Comparison of ENCODE assay signal across 9 cellular contexts in the genomic region with DNA sequence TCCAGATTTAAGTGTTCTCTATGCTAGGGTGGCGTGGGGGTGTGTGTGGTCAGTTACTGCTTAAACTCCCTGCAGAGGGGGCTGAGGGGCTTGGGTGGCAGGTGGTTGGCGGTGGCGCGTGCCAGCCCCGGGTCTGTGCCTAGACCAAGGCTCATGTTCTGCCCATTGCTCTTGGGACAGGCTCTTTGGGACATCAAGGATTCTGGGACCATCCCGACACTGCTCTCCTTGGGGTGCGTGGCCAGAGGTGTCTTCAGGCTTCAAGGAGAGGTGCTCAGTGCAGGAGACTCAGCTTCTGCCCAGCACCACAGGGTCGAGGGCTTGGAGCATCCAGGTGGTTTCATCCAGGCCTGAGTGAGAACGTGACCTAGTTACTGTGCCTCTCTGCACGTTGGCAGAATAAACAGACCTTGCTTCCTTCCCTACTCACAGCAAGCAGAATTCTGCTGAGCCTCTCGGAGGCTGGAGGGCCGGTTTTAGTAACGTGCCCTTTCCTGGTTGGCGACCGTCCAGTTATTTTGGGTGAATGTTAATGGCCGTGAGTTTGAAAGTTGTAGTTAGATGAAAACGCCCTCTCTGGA. TPM values are rescaled to one million over a fixed set of nuclear protein-coding genes. Genes with fewer than 3 reads are reported as not detected.
DNase-seq lines count a peak whose midpoint lies in the region; ATAC-seq and TF ChIP-seq lines count a peak whose summit lies in the region.
"Had no signal": no experiment of that assay in that cellular context is flagged by ENCODE, and none has a peak within 500 bp of the region (broad histone marks: within the 10 kb centered on the region; RNA-seq: fewer than 3 reads in every experiment).

No MANE protein-coding gene starts in this region.

- H3K4me3 Mint-ChIP-seq in endothelial cell (ENCODE audit: unreplicated experiment), result no peak overlapping the region
- H3K4me3 Mint-ChIP-seq: T-helper 2 cell treated with Interferon-gamma antibody and Interleukin-4, amounts not matched to agents 5 μg/mL and 100 μg/mL, for 36 hours had no signal

- no peaks in the 10 kb centered on the region for H3K9me3 Mint-ChIP-seq in endothelial cell (ENCODE audit: unreplicated experiment)

- DNase-seq in DMS153 treated with DMSO at 0.1 percent for 48 hours (lab: John Stamatoyannopoulos, UW; ENCODE audit: unreplicated experiment) (peak; percentile 19), NCI-H2196 (lab: John Stamatoyannopoulos, UW; ENCODE audit: unreplicated experiment) (peak; percentile 60), erythroblast (lab: John Stamatoyannopoulos, UW) (peak; percentile 14 to 19), occipital lobe (lab: John Stamatoyannopoulos, UW) (peak; percentile 16), HuH-7.5 (ENCODE audit: low spot score) (no peak), endothelial cell (ENCODE audit: low spot score) (no peak)
- no peak for DNase-seq in stimulated activated CD4-positive, alpha-beta T cell treated with anti-CD3 and anti-CD28 coated beads, Interleukin-4, amount 100 ng/mL, for 1 hour

- no peak for TF ChIP-seq CTCF in endothelial cell (IDR thresholded peaks at IDR 0.05; ENCODE audit: unreplicated experiment)

- H3K4me1 Mint-ChIP-seq in endothelial cell (ENCODE audit: unreplicated experiment), result no peaks in the 10 kb centered on the region

- no peak for ATAC-seq in GM21723 (IDR thresholded peaks at IDR 0.05; ENCODE audit: unreplicated experiment)

- no peaks in the 10 kb centered on the region for H3K36me3 Mint-ChIP-seq in endothelial cell (ENCODE audit: low read depth, unreplicated experiment)

- H3K27me3 Mint-ChIP-seq in endothelial cell (ENCODE audit: unreplicated experiment), result peaks cover 4% of the 10 kb centered on the region

- no peak for TF ChIP-seq POLR2A in erythroblast (IDR thresholded peaks at IDR 0.05; ENCODE audit: low read length)

- no peak overlapping the region for H3K27ac Mint-ChIP-seq in endothelial cell (ENCODE audit: unreplicated experiment)
- H3K27ac Mint-ChIP-seq: T-helper 2 cell treated with Interferon-gamma antibody and Interleukin-4, amounts not matched to agents 5 μg/mL and 100 μg/mL, for 36 hours had no signal

RNA-seq across cellular contexts. Expression of gene CAMK1D, which starts 39.9 kb away (rescaled TPM):
- total RNA-seq in occipital lobe (18.9 TPM), endothelial cell (ENCODE audit: unreplicated experiment) (4.1 TPM)

Comparison
In these comparisons a context has a peak if more than half of its experiments do, and no peak if none do; other contexts are left out.
1. DNase-seq: peak in DMS153 treated with DMSO at 0.1 percent for 48 hours (single experiment), NCI-H2196 (single experiment), erythroblast (2 of 2) and occipital lobe (single experiment); none in HuH-7.5 (single experiment), endothelial cell (single experiment) and stimulated activated CD4-positive, alpha-beta T cell treated with anti-CD3 and anti-CD28 coated beads, Interleukin-4, amount 100 ng/mL, for 1 hour (single experiment).